21 cellular contexts compared by ENCODE assay signal in the genomic region with DNA sequence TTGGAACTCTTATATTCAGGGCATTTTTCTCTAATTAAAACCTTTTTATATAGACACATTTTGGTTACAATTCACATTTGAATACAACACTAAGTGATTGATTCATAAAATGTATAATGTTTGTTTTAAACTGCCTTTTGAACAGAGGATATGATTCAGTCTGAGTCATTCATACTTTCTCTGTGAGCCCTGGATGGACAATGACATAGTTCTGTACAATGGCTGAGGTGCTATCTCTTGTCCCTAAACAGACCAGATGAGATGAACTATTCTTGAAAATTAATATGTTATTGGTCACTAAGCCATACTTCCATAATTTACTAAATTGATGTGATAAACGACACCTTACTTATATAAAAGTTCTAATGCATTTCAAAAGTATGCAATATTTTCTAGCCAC.
DNase-seq lines count a peak whose midpoint lies in the region; ATAC-seq, FAIRE-seq and TF ChIP-seq lines count a peak whose summit lies in the region.
"Had no signal": no experiment of that assay in that cellular context is flagged by ENCODE, and none has a peak within 500 bp of the region (broad histone marks: within the 10 kb centered on the region; RNA-seq: fewer than 3 reads in every experiment).

No MANE protein-coding gene starts in this region.

- TF ChIP-seq CTCF in PC-3 (conservative IDR thresholded peaks at IDR 0.05; ENCODE audit: low read depth, low read length), result no peak
- no peak for TF ChIP-seq CTCF in mesothelial cell of epicardium (IDR thresholded peaks at IDR 0.05; ENCODE audit: unreplicated experiment)

- ATAC-seq in PC-3, result peak; percentile 97
- ATAC-seq in GM21786 (IDR thresholded peaks at IDR 0.05; ENCODE audit: unreplicated experiment), result no peak
- ATAC-seq: activated T-cell treated with anti-CD3 and anti-CD28 coated beads, Interleukin-2, amount 50 U/mL, for 4 hours; left cardiac atrium; natural killer cell; stimulated activated memory B cell treated with anti-CD40 and anti-IgM and Interleukin-4, amounts not matched to agents 10 μg/mL and 1 μg/mL and 100 μg/mL, for 72 hours had no signal

- intact Hi-C loops in PC-3 (cut with micrococcal nuclease), result loop anchor here (5.0 kb wide), 1 partner anchor 64 kb away; no protein-coding TSS in a partner anchor

- POLR2A ChIA-PET in PC-3 (lab: Charles Lee; ENCODE audit: unreplicated experiment), result no interaction called here

- no peak overlapping the region for H3K27ac Mint-ChIP-seq in mesothelial cell of epicardium
- H3K27ac Mint-ChIP-seq: natural killer cell; stimulated activated memory B cell treated with anti-CD40 and anti-IgM and Interleukin-4, amounts not matched to agents 10 μg/mL and 1 μg/mL and 100 μg/mL, for 72 hours had no signal

- H2BK12ac ChIP-seq in mesenchymal stem cell (ENCODE audit: low read length in 2 of 2), result no peak overlapping the region

- no peaks in the 10 kb centered on the region for H4K20me1 ChIP-seq in PC-3 (ENCODE audit: low read length)

- no peaks in the 10 kb centered on the region for H3K27me3 Mint-ChIP-seq in mesothelial cell of epicardium (ENCODE audit: low read depth)
- H3K27me3 Mint-ChIP-seq: stimulated activated memory B cell treated with anti-CD40 and anti-IgM and Interleukin-4, amounts not matched to agents 10 μg/mL and 1 μg/mL and 100 μg/mL, for 72 hours had no signal

- no peak overlapping the region for H2AK5ac ChIP-seq in mesenchymal stem cell (ENCODE audit: low read length, severe bottlenecking)

- H4K8ac ChIP-seq in mesenchymal stem cell (ENCODE audit: low read length), result no peak overlapping the region

- H3K36me3 ChIP-seq in PC-3 (ENCODE audit: low read depth, low read length) (no peaks in the 10 kb centered on the region), mesenchymal stem cell (ENCODE audit: control insufficient read depth in 1 of 2, insufficient read depth in 2 of 2, low read depth in 1 of 2, low read length in 2 of 2) (no peaks in the 10 kb centered on the region)
- H3K36me3 ChIP-seq: right atrium auricular region had no signal

- no peak overlapping the region for H3K23ac ChIP-seq in mesenchymal stem cell (ENCODE audit: low read length in 2 of 2)

- H3K36me3 Mint-ChIP-seq in mesothelial cell of epicardium, result no peaks in the 10 kb centered on the region
- H3K36me3 Mint-ChIP-seq: natural killer cell; stimulated activated memory B cell treated with anti-CD40 and anti-IgM and Interleukin-4, amounts not matched to agents 10 μg/mL and 1 μg/mL and 100 μg/mL, for 72 hours had no signal

- CTCF ChIA-PET in PC-3 (lab: Charles Lee), result no interaction called here

- no peak overlapping the region for H3K4me3 ChIP-seq in PC-3 (ENCODE audit: low read length)
- no peak overlapping the region for H3K4me3 ChIP-seq in mesenchymal stem cell (ENCODE audit: insufficient read depth in 1 of 2, low read depth in 1 of 2, low read length in 2 of 2)
- H3K4me3 ChIP-seq: right atrium auricular region had no signal

- no peaks in the 10 kb centered on the region for H3K4me1 Mint-ChIP-seq in mesothelial cell of epicardium
- H3K4me1 Mint-ChIP-seq: natural killer cell; stimulated activated memory B cell treated with anti-CD40 and anti-IgM and Interleukin-4, amounts not matched to agents 10 μg/mL and 1 μg/mL and 100 μg/mL, for 72 hours had no signal

- no peaks in the 10 kb centered on the region for H3K9me2 ChIP-seq in PC-3 (replicated peaks; ENCODE audit: low read length)

- no peak overlapping the region for H3K18ac ChIP-seq in mesenchymal stem cell (ENCODE audit: low read depth in 1 of 2, low read length in 2 of 2)

- no peak overlapping the region for H3K14ac ChIP-seq in mesenchymal stem cell (ENCODE audit: low read length in 2 of 2)

- H3K27me3 ChIP-seq in PC-3 (ENCODE audit: low read length), result no peaks in the 10 kb centered on the region
- no peaks in the 10 kb centered on the region for H3K27me3 ChIP-seq in mesenchymal stem cell (ENCODE audit: control insufficient read depth in 1 of 2, insufficient read depth in 1 of 2, low read length in 2 of 2)
- H3K27me3 ChIP-seq: right atrium auricular region had no signal

- no peaks in the 10 kb centered on the region for H3K9me3 Mint-ChIP-seq in mesothelial cell of epicardium
- H3K9me3 Mint-ChIP-seq: activated T-cell treated with anti-CD3 and anti-CD28 coated beads, Interleukin-2, amount 50 U/mL, for 4 hours; natural killer cell; stimulated activated memory B cell treated with anti-CD40 and anti-IgM and Interleukin-4, amounts not matched to agents 10 μg/mL and 1 μg/mL and 100 μg/mL, for 72 hours had no signal

- H3K79me2 ChIP-seq in PC-3 (ENCODE audit: low read length), result no peaks in the 10 kb centered on the region

- TF ChIP-seq POLR2A in GM12892 (IDR thresholded peaks at IDR 0.05; ENCODE audit: low read depth, low read length), result no peak

- no peak overlapping the region for H3K4me3 Mint-ChIP-seq in mesothelial cell of epicardium
- H3K4me3 Mint-ChIP-seq: activated T-cell treated with anti-CD3 and anti-CD28 coated beads, Interleukin-2, amount 50 U/mL, for 4 hours; natural killer cell; stimulated activated memory B cell treated with anti-CD40 and anti-IgM and Interleukin-4, amounts not matched to agents 10 μg/mL and 1 μg/mL and 100 μg/mL, for 72 hours had no signal

- no peak overlapping the region for H2AFZ ChIP-seq in PC-3 (ENCODE audit: low read length)
- H2AFZ ChIP-seq in mesenchymal stem cell (ENCODE audit: low read depth, low read length), result no peak overlapping the region

- H3K9ac ChIP-seq in PC-3 (ENCODE audit: low read length), result no peak overlapping the region
- peak overlapping the region; percentile 9 for H3K9ac ChIP-seq in mesenchymal stem cell (ENCODE audit: low read length)

- WGBS in mesenchymal stem cell, result no CpG with 5 or more reads among the region's 1 CpG

- H2BK5ac ChIP-seq in mesenchymal stem cell (ENCODE audit: low read depth, low read length, poor library complexity, severe bottlenecking), result no peak overlapping the region

- BruUV-seq in PC-3 (replicated peaks; lab: Mats Ljungman, UMichigan), result no TSS peak

- DNase-seq in Daoy (ENCODE audit: low read depth) (peak; percentile 73), PC-3 (peak; percentile 89), dermis blood vessel endothelial cell (peak; percentile 65), mesenchymal stem cell (peak; percentile 53), mesothelial cell of epicardium (ENCODE audit: low spot score in 2 of 2, unreplicated experiment in 2 of 2) (no peak), GM12892 (ENCODE audit: insufficient read length) (no peak)
- DNase-seq in activated CD4-positive, alpha-beta T cell treated with anti-CD3 and anti-CD28 coated beads for 4 hours, result no peak
- DNase-seq: activated CD4-positive, alpha-beta T cell treated with anti-CD3 and anti-CD28 coated beads for 1 hour; activated T-cell treated with anti-CD3 and anti-CD28 coated beads, Interleukin-2, amount 50 U/mL, for 4 hours; amygdala; C1 segment of cervical spinal cord; glutamatergic neuron; left cardiac atrium; natural killer cell; NCI-H1436 treated with DMSO at 0.1 percent for 48 hours; NCI-H510A; stimulated activated CD4-positive, alpha-beta T cell treated with anti-CD3 and anti-CD28 coated beads, Interleukin-4, amount 100 ng/mL, for 4 hours; T-helper 1 cell had no signal

- no peaks in the 10 kb centered on the region for H3F3A ChIP-seq in PC-3 (ENCODE audit: low read length, unreplicated experiment)

- no peak overlapping the region for H2BK120ac ChIP-seq in mesenchymal stem cell (ENCODE audit: low read depth, low read length)

- H2BK15ac ChIP-seq in mesenchymal stem cell (ENCODE audit: low read depth, poor library complexity, severe bottlenecking), result no peak overlapping the region

- FAIRE-seq in GM12892 (lab: Jason Lieb, UNC), result no peak

- no peaks in the 10 kb centered on the region for H3K79me1 ChIP-seq in mesenchymal stem cell (replicated peaks; ENCODE audit: low read length, poor library complexity, severe bottlenecking)

- H3K4ac ChIP-seq in mesenchymal stem cell (ENCODE audit: low read depth in 1 of 2, low read length in 2 of 2), result no peak overlapping the region

- H3K4me1 ChIP-seq in PC-3 (ENCODE audit: insufficient read depth, low read length), result peaks cover 28% of the 10 kb centered on the region
- no peaks in the 10 kb centered on the region for H3K4me1 ChIP-seq in mesenchymal stem cell (ENCODE audit: control insufficient read depth, insufficient read depth, low read depth, low read length)
- H3K4me1 ChIP-seq: right atrium auricular region had no signal

- no peaks in the 10 kb centered on the region for H3K9me3 ChIP-seq in PC-3 (ENCODE audit: low read length)
- H3K9me3 ChIP-seq in mesenchymal stem cell (ENCODE audit: control insufficient read depth, low read length), result no peaks in the 10 kb centered on the region
- H3K9me3 ChIP-seq: right atrium auricular region had no signal

- H3K27ac ChIP-seq in PC-3 (ENCODE audit: low read length) (peak overlapping the region; percentile 32), mesenchymal stem cell (ENCODE audit: low read length, poor library complexity, severe bottlenecking) (no peak overlapping the region)
- H3K27ac ChIP-seq: right atrium auricular region had no signal

- peak overlapping the region; percentile 48 for H3K4me2 ChIP-seq in PC-3 (ENCODE audit: low read length)
- H3K4me2 ChIP-seq in mesenchymal stem cell (ENCODE audit: low read length, poor library complexity, severe bottlenecking), result no peak overlapping the region

- H4K91ac ChIP-seq in mesenchymal stem cell (ENCODE audit: low read length), result no peak overlapping the region

Comparison
In these comparisons a context has a peak if more than half of its experiments do, and no peak if none do; other contexts are left out.
1. DNase-seq: peak in Daoy (single experiment), PC-3 (single experiment), dermis blood vessel endothelial cell (single experiment) and mesenchymal stem cell (single experiment); none in activated CD4-positive, alpha-beta T cell treated with anti-CD3 and anti-CD28 coated beads for 4 hours (0 of 2), mesothelial cell of epicardium (0 of 2) and GM12892 (single experiment).